29 cellular contexts compared by ENCODE assay signal in the genomic region with DNA sequence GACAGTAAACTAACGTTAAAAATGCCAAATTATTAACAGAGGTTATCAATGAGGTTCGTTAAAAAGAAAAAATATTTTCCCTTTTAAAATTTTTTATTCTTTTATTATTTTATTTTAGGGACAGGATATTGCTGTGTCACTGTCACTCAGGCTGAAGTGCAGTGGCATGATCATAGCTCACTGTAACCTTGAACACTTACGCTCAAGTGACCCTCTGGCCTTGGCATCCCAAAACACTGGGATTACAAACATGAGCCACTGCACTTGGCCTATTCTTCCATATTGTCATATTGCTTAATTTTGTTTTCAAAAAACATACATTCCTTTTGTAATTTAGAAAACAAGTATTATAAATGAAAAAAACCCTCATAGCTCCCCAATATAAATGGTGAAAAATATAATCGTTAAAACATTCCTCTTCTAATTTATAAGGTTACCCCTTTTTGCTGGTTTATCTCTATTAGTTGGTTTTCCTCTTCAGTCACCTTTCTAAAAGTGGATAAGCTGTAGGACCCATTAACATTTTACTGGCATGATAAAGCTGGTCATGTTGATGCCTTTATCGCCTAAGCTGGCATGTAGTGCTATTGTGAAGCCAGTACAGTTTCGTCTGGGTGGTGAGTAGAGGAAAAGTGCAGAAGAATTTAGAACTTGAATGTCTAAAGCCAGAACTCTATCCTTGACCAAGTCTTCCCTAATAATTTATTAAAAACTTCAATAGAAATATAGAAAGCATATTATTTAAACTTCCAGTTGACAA. TPM values are rescaled to one million over a fixed set of nuclear protein-coding genes. Genes with fewer than 3 reads are reported as not detected.
"Had no signal": no experiment of that assay in that cellular context is flagged by ENCODE, and none has a peak within 500 bp of the region (broad histone marks: within the 10 kb centered on the region; RNA-seq: fewer than 3 reads in every experiment).

No MANE protein-coding gene starts in this region.

- H3K27me3 ChIP-seq: ascending aorta, breast epithelium, cardiac muscle cell, dorsolateral prefrontal cortex had no signal

- H3K36me3 ChIP-seq: ascending aorta, breast epithelium, cardiac muscle cell had no signal

- H3K27ac ChIP-seq: breast epithelium, cardiac muscle cell, dorsolateral prefrontal cortex had no signal

- H3K4me3 ChIP-seq: ascending aorta, breast epithelium, cardiac muscle cell, coronary artery, dorsolateral prefrontal cortex had no signal

- ATAC-seq: activated CD4-positive, alpha-beta T cell treated with anti-CD3 and anti-CD28 coated beads for 36 hours; activated CD8-positive, alpha-beta memory T cell treated with anti-CD3 and anti-CD28 coated beads, Interleukin-2, amount 10 ng/mL, durations not matched to agents 7 days and 5 days; activated CD8-positive, alpha-beta T cell treated with anti-CD3 and anti-CD28 coated beads, Interleukin-2, amount 10 ng/mL, durations not matched to agents 7 days and 5 days; activated naive CD4-positive, alpha-beta T cell treated with anti-CD3 and anti-CD28 coated beads, Interleukin-2, amount 50 U/mL, for 72 hours; esophagus mucosa; T-helper 17 cell had no signal

- H3K4me1 ChIP-seq: breast epithelium had no signal

- H3K9me3 ChIP-seq: ascending aorta, breast epithelium had no signal

- DNase-seq: activated CD4-positive, alpha-beta memory T cell treated with anti-CD3 and anti-CD28 coated beads for 36 hours; activated CD4-positive, alpha-beta T cell treated with anti-CD3 and anti-CD28 coated beads for 36 hours; activated CD4-positive, alpha-beta T cell treated with anti-CD3 and anti-CD28 coated beads, Interleukin-2, amount 10 ng/mL, durations not matched to agents 24 days and 14 days; activated CD4-positive, CD25-positive, alpha-beta regulatory T cell; activated CD4-positive, CD25-positive, alpha-beta regulatory T cell treated with anti-CD3 and anti-CD28 coated beads, Interleukin-2, amount 50 U/mL, for 72 hours; activated CD8-positive, alpha-beta memory T cell treated with anti-CD3 and anti-CD28 coated beads, Interleukin-2, amount 10 ng/mL, durations not matched to agents 7 days and 5 days; activated CD8-positive, alpha-beta memory T cell treated with anti-CD3 and anti-CD28 coated beads, Interleukin-2, amount 50 U/mL, for 4 hours; activated CD8-positive, alpha-beta T cell treated with anti-CD3 and anti-CD28 coated beads, Interleukin-2, amount 10 ng/mL, durations not matched to agents 7 days and 5 days; activated gamma-delta T cell; activated naive CD4-positive, alpha-beta T cell; activated naive CD4-positive, alpha-beta T cell treated with anti-CD3 and anti-CD28 coated beads, Interleukin-2, amount 10 ng/mL, durations not matched to agents 7 days and 5 days; activated naive CD8-positive, alpha-beta T cell treated with anti-CD3 and anti-CD28 coated beads, Interleukin-2, amount 10 ng/mL, durations not matched to agents 7 days and 5 days; activated T-cell treated with anti-CD3 and anti-CD28 coated beads, Interleukin-2, amount 50 U/mL, for 1 hour; activated T-cell treated with anti-CD3 and anti-CD28 coated beads, Interleukin-2, amount 50 U/mL, for 48 hours; dorsolateral prefrontal cortex; effector memory CD4-positive, alpha-beta T cell; endodermal cell; foreskin fibroblast; T-helper 1 cell; T-helper 17 cell; T1000 had no signal

RNA-seq across cellular contexts. Expression of gene PDE3A, which starts 27.6 kb away (rescaled TPM):
- total RNA-seq: activated CD4-positive, alpha-beta memory T cell treated with anti-CD3 and anti-CD28 coated beads for 36 hours; activated CD4-positive, alpha-beta T cell treated with anti-CD3 and anti-CD28 coated beads for 36 hours; activated CD4-positive, alpha-beta T cell treated with anti-CD3 and anti-CD28 coated beads, Interleukin-2, amount 10 ng/mL, durations not matched to agents 24 days and 14 days; activated CD8-positive, alpha-beta memory T cell treated with anti-CD3 and anti-CD28 coated beads for 36 hours; activated CD8-positive, alpha-beta memory T cell treated with anti-CD3 and anti-CD28 coated beads, Interleukin-2, amount 10 ng/mL, durations not matched to agents 7 days and 5 days; activated CD8-positive, alpha-beta T cell treated with anti-CD3 and anti-CD28 coated beads, Interleukin-2, amount 10 ng/mL, durations not matched to agents 7 days and 5 days; activated naive CD4-positive, alpha-beta T cell treated with anti-CD3 and anti-CD28 coated beads, Interleukin-2, amount 50 U/mL, for 72 hours; activated naive CD8-positive, alpha-beta T cell treated with anti-CD3 and anti-CD28 coated beads, Interleukin-2, amount 10 ng/mL, durations not matched to agents 7 days and 5 days; activated T-helper 1 cell treated with anti-CD3 and anti-CD28 coated beads, Interleukin-12 subunit alpha, Interleukin-12 subunit beta, Interleukin-2, Interleukin-4 antibody, amounts not matched to agents 30 ng/mL and 10 ng/mL and 1 ng/mL, durations not matched to agents 14 hours and 24 hours and 36 hours had no signal
